Comparison of ENCODE assay signal across 24 cellular contexts in the genomic region with DNA sequence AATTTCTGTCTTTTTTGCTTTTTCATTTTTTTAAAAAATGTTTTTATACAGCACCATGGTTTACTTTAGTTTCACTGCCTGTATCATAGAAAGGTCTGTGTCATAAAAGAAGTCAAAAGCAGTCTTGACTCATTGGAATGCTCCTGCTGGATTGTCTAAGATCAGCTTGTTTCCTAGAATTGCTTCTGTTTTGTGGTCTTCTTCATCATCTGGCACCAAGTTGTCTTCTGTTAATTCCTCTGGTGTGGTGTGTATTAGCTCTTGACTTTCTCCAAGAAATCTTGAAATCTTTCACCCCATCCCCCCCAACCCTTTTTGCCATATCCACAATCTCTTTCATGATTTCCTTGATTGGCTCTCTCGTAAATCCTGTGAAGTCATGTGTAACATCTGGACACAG.
"Had no signal": no experiment of that assay in that cellular context is flagged by ENCODE, and none has a peak within 500 bp of the region (broad histone marks: within the 10 kb centered on the region; RNA-seq: fewer than 3 reads in every experiment).

No MANE protein-coding gene starts in this region.

- H3K9me3 Mint-ChIP-seq: dendritic cell treated with granulocyte-macrophage colony-stimulating factor and Interleukin-4, amounts not matched to agents 40 ng/mL and 50 ng/mL, for 4 days had no signal

- H3K4me3 Mint-ChIP-seq: dendritic cell treated with granulocyte-macrophage colony-stimulating factor and Interleukin-4, amounts not matched to agents 40 ng/mL and 50 ng/mL, for 4 days; effector memory CD8-positive, alpha-beta T cell; endodermal cell; mesothelial cell of epicardium; naive B cell; naive thymus-derived CD8-positive, alpha-beta T cell had no signal

- H3K4me1 Mint-ChIP-seq: endodermal cell; mesothelial cell of epicardium; naive B cell; naive thymus-derived CD8-positive, alpha-beta T cell had no signal

- H3K36me3 Mint-ChIP-seq: mesothelial cell of epicardium; naive B cell; naive thymus-derived CD8-positive, alpha-beta T cell had no signal

- H3K27ac Mint-ChIP-seq: dendritic cell treated with granulocyte-macrophage colony-stimulating factor and Interleukin-4, amounts not matched to agents 40 ng/mL and 50 ng/mL, for 4 days; effector memory CD8-positive, alpha-beta T cell; endodermal cell; mesothelial cell of epicardium; naive thymus-derived CD8-positive, alpha-beta T cell had no signal

- DNase-seq: cortex of kidney; effector CD8-positive, alpha-beta T cell; effector memory CD8-positive, alpha-beta T cell; endodermal cell; erythroblast; esophagus squamous epithelium; foreskin melanocyte; gastrocnemius medialis; glutamatergic neuron; head of caudate nucleus; heart right ventricle; hippocampal formation; left cardiac atrium; left lung; left ventricle myocardium superior; lower lobe of right lung; mesenchymal stem cell; mucosa of descending colon; naive B cell; naive thymus-derived CD8-positive, alpha-beta T cell had no signal

- ATAC-seq: effector memory CD8-positive, alpha-beta T cell; esophagus mucosa; gastrocnemius medialis; heart right ventricle; left cardiac atrium; left lung; left ventricle myocardium superior; lower lobe of right lung; mucosa of descending colon; naive thymus-derived CD8-positive, alpha-beta T cell had no signal

- H3K27ac ChIP-seq: epithelial cell of prostate, esophagus squamous epithelium, gastrocnemius medialis, heart right ventricle, left lung, lower lobe of right lung had no signal

- H3K27me3 Mint-ChIP-seq: effector memory CD8-positive, alpha-beta T cell had no signal
